Comparison of ENCODE assay signal across 17 cellular contexts in genomic region chr9:107019216-107019615, GRCh38.
DNase-seq lines count a peak whose midpoint lies in the region; ATAC-seq and TF ChIP-seq lines count a peak whose summit lies in the region.
"Had no signal": no experiment of that assay in that cellular context is flagged by ENCODE, and none has a peak within 500 bp of the region (broad histone marks: within the 10 kb centered on the region; RNA-seq: fewer than 3 reads in every experiment).

No MANE protein-coding gene starts in this region.

- no peaks in the 10 kb centered on the region for H3K9me3 ChIP-seq in colonic mucosa
- H3K9me3 ChIP-seq: neutrophil, Peyer's patch had no signal

- no peak overlapping the region for H3K4me3 ChIP-seq in AG09309 (ENCODE audit: control insufficient read depth, low read depth, low read length)
- no peak overlapping the region for H3K4me3 ChIP-seq in cardiac fibroblast (replicated peaks in 1 of 2; ENCODE audit: low read depth in 2 of 2, low read length in 2 of 2)
- no peak overlapping the region for H3K4me3 ChIP-seq in colonic mucosa
- H3K4me3 ChIP-seq: coronary artery, gastrocnemius medialis, Peyer's patch had no signal

- no peak overlapping the region for H3K9ac ChIP-seq in colonic mucosa (ENCODE audit: low read depth in 2 of 2, low read length in 2 of 2)

- DNase-seq in AG09309 (ENCODE audit: low read depth) = peak; percentile 11
- peak; percentile 76 for DNase-seq in HT1080 (ENCODE audit: low read depth)
- peak; percentile 61 to 88 for DNase-seq in cardiac fibroblast (ENCODE audit: low read depth in 2 of 2)
- peak; percentile 75 for DNase-seq in kidney tubule cell (ENCODE audit: low spot score)
- no peak for DNase-seq in colonic mucosa
- no peak for DNase-seq in DMS 273 (lab: John Stamatoyannopoulos, UW; ENCODE audit: unreplicated experiment)
- DNase-seq in NCI-H2171 treated with DMSO at 0.1 percent for 48 hours (lab: John Stamatoyannopoulos, UW) = no peak
- DNase-seq: activated CD4-positive, alpha-beta T cell treated with anti-CD3 and anti-CD28 coated beads, Interleukin-2, amount 50 U/mL, for 48 hours; activated naive CD4-positive, alpha-beta T cell treated with anti-CD3 and anti-CD28 coated beads for 36 hours; C1 segment of cervical spinal cord; gastrocnemius medialis; left colon; NCI-H2227 treated with DMSO at 0.1 percent for 48 hours; Peyer's patch had no signal

- H3K4me1 ChIP-seq in colonic mucosa = no peaks in the 10 kb centered on the region
- H3K4me1 ChIP-seq: gastrocnemius medialis, Peyer's patch had no signal

- TF ChIP-seq CTCF in AG09309 (IDR thresholded peaks at IDR 0.05; ENCODE audit: control insufficient read depth, insufficient read depth, low read depth, low read length, missing control alignments) = no peak
- no peak for TF ChIP-seq CTCF in cardiac fibroblast (IDR thresholded peaks at IDR 0.05; ENCODE audit: low read depth, low read length)
- TF ChIP-seq CTCF in colonic mucosa (IDR thresholded peaks at IDR 0.05) = no peak

- ATAC-seq in HG02973 (IDR thresholded peaks at IDR 0.05; ENCODE audit: unreplicated experiment) = no peak
- ATAC-seq: gastrocnemius medialis, left colon had no signal

- intact Hi-C loops in colonic mucosa (cut with DNase I) = no loop called here

- H3K36me3 ChIP-seq in colonic mucosa = no peaks in the 10 kb centered on the region
- H3K36me3 ChIP-seq: gastrocnemius medialis, neutrophil, Peyer's patch had no signal

- H3K27me3 ChIP-seq in colonic mucosa = no peaks in the 10 kb centered on the region
- H3K27me3 ChIP-seq: gastrocnemius medialis, neutrophil, Peyer's patch had no signal

- H3K27ac ChIP-seq in colonic mucosa = no peak overlapping the region
- H3K27ac ChIP-seq: coronary artery, gastrocnemius medialis, neutrophil, Peyer's patch had no signal

Comparison
In these comparisons a context has a peak if more than half of its experiments do, and no peak if none do; other contexts are left out.
1. DNase-seq: peak in AG09309 (single experiment), HT1080 (single experiment), cardiac fibroblast (2 of 2) and kidney tubule cell (single experiment); none in colonic mucosa (single experiment), DMS 273 (single experiment) and NCI-H2171 treated with DMSO at 0.1 percent for 48 hours (single experiment).